Comparison of ENCODE assay signal across 8 cellular contexts in the genomic region with DNA sequence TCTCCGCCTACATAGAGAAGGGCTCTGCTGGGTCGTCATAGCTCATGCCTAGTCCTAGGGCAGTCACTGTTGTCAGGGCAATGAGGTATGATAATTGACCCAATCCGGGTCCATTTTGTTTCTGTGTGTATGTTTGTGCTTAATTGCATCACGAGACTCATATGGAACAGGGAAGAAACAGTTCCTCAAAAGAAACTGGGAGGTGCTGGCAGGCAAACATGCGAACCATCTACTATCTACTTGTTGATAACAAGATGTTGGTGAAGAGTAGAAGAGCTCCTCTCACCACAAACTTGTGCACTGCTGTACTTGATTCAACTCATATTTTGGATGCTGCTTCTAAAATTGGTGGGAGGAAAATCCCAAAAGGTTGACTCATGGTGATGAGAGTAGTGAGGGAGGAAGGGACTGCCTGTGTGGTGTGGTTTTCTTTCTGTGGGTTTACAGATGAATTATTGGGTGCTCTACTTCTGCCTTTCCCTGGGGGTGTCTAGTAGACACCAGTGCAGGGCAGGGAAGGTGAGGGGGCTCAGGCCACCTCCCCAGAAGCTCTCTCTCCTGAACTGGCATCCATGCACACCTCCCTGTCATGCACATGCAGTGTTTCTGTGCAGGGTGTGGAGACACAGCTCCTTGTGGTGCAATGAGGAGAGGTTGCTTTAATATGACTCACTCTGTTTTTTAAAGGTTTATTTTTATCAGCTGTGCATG. TPM values are rescaled to one million over a fixed set of nuclear protein-coding genes. Genes with fewer than 3 reads are reported as not detected.
A peak's percentile ranks its signal among the peaks of the same experiment; 100 is the strongest.
DNase-seq lines count a peak whose midpoint lies in the region; ATAC-seq lines count a peak whose summit lies in the region.

No MANE protein-coding gene starts in this region.

- no peaks in the 10 kb centered on the region for H3K79me2 ChIP-seq in Karpas-422 (ENCODE audit: low read length)

- no peak overlapping the region for H3K27ac ChIP-seq in Karpas-422 (ENCODE audit: low read length)
- no peak overlapping the region for H3K27ac ChIP-seq in CD4-positive, alpha-beta memory T cell (ENCODE audit: low read depth, low read length)

- no peak overlapping the region for H3K4me2 ChIP-seq in Karpas-422 (ENCODE audit: low read depth, low read length, poor library complexity, severe bottlenecking)

- H3K36me3 ChIP-seq in Karpas-422 (ENCODE audit: insufficient read depth, low read length): no peaks in the 10 kb centered on the region
- no peaks in the 10 kb centered on the region for H3K36me3 ChIP-seq in CD4-positive, alpha-beta memory T cell (ENCODE audit: insufficient read depth, low read length)

- no peak overlapping the region for H3K4me3 ChIP-seq in Karpas-422 (ENCODE audit: low read length)
- H3K4me3 ChIP-seq in CD4-positive, alpha-beta memory T cell (ENCODE audit: low read length in 2 of 2): no peak overlapping the region

- H3K9me3 Mint-ChIP-seq in central memory CD8-positive, alpha-beta T cell: no peaks in the 10 kb centered on the region
- H3K9me3 Mint-ChIP-seq in CD4-positive, alpha-beta memory T cell: no peaks in the 10 kb centered on the region

- H3K27me3 ChIP-seq in Karpas-422 (ENCODE audit: low read length): no peaks in the 10 kb centered on the region
- H3K27me3 ChIP-seq in CD4-positive, alpha-beta memory T cell (ENCODE audit: insufficient read depth, low read length): no peaks in the 10 kb centered on the region

- no peak overlapping the region for H3K9ac ChIP-seq in Karpas-422 (ENCODE audit: low read length)

- no peak overlapping the region for H2AFZ ChIP-seq in Karpas-422 (ENCODE audit: low read length)

- CTCF ChIA-PET in CD4-positive, alpha-beta memory T cell (lab: Charles Lee; ENCODE audit: partially characterized antibody): interaction anchor here (1.1 kb wide), 1 partner anchor 14 kb away, joined by 3 read pairs; no protein-coding TSS in a partner anchor

- H4K20me1 ChIP-seq in Karpas-422 (ENCODE audit: insufficient read depth, low read depth, low read length): no peaks in the 10 kb centered on the region

- peak; percentile 88 for DNase-seq in AG08395 (ENCODE audit: low spot score)
- peak; percentile 80 for DNase-seq in HT1080 (ENCODE audit: low read depth)
- no peak for DNase-seq in central memory CD8-positive, alpha-beta T cell (ENCODE audit: low spot score in 2 of 2)
- DNase-seq in midbrain (lab: John Stamatoyannopoulos, UW): no peak
- no peak for DNase-seq in Karpas-422
- no peak for DNase-seq in CD4-positive, alpha-beta memory T cell
- no peak for DNase-seq in NCI-H526 (lab: John Stamatoyannopoulos, UW)

- no peak overlapping the region for H3K27ac Mint-ChIP-seq in central memory CD8-positive, alpha-beta T cell (ENCODE audit: low read depth)
- H3K27ac Mint-ChIP-seq in CD4-positive, alpha-beta memory T cell: no peak overlapping the region

- H3K4me3 Mint-ChIP-seq in central memory CD8-positive, alpha-beta T cell: no peak overlapping the region
- no peak overlapping the region for H3K4me3 Mint-ChIP-seq in CD4-positive, alpha-beta memory T cell

- H3K9me3 ChIP-seq in Karpas-422 (ENCODE audit: low read length): no peaks in the 10 kb centered on the region
- no peaks in the 10 kb centered on the region for H3K9me3 ChIP-seq in CD4-positive, alpha-beta memory T cell (ENCODE audit: control insufficient read depth in 1 of 2, low read length in 2 of 2)

- H3K36me3 Mint-ChIP-seq in central memory CD8-positive, alpha-beta T cell (ENCODE audit: insufficient read depth): no peaks in the 10 kb centered on the region
- H3K36me3 Mint-ChIP-seq in CD4-positive, alpha-beta memory T cell: no peaks in the 10 kb centered on the region

- no peaks in the 10 kb centered on the region for H3K4me1 ChIP-seq in Karpas-422 (ENCODE audit: low read length)
- H3K4me1 ChIP-seq in CD4-positive, alpha-beta memory T cell (ENCODE audit: insufficient read depth, low read length): no peaks in the 10 kb centered on the region

- ATAC-seq in GM18909 (IDR thresholded peaks at IDR 0.05; ENCODE audit: poor library complexity, unreplicated experiment): peak; percentile 37
- ATAC-seq in central memory CD8-positive, alpha-beta T cell (replicated peaks; ENCODE audit: extremely low read depth, poor library complexity, severe bottlenecking): peak; percentile 24

- H3K4me1 Mint-ChIP-seq in central memory CD8-positive, alpha-beta T cell: no peaks in the 10 kb centered on the region
- H3K4me1 Mint-ChIP-seq in CD4-positive, alpha-beta memory T cell: no peaks in the 10 kb centered on the region

- POLR2A ChIA-PET in CD4-positive, alpha-beta memory T cell (lab: Charles Lee; ENCODE audit: partially characterized antibody): no interaction called here

- H3K27me3 Mint-ChIP-seq in central memory CD8-positive, alpha-beta T cell: peaks cover 39% of the 10 kb centered on the region
- peaks cover under 1 to 7% of the 10 kb centered on the region in 2 donors for H3K27me3 Mint-ChIP-seq in CD4-positive, alpha-beta memory T cell

- intact Hi-C loops in CD4-positive, alpha-beta memory T cell (cut with micrococcal nuclease): no loop called here

- H3K9me2 ChIP-seq in Karpas-422 (replicated peaks; ENCODE audit: insufficient read depth, low read length): no peaks in the 10 kb centered on the region

RNA-seq across cellular contexts. Expression of gene LSMEM1, which starts 29.4 kb away (rescaled TPM):
- total RNA-seq in HT1080 (2014; rRNA removed; shearing (Covaris generic)): 0.37 and 0.43 TPM in 2 replicates
- polyA plus RNA-seq in HT1080 (2015; cell fraction: cytosol; rRNA removed): 0.17 and 0.50 TPM in 2 replicates
- 1.4 and 4.2 TPM in 2 replicates for polyA plus RNA-seq in HT1080 (2015; cell fraction: nucleus; rRNA removed)
- 0.15 and 1.3 TPM in 2 replicates for total RNA-seq in Karpas-422 (2014; rRNA removed; shearing (Covaris generic); ENCODE audit: low replicate concordance)
- total RNA-seq in CD4-positive, alpha-beta memory T cell: 1 to 10 TPM; 2.3 to 2.6 TPM
- polyA plus RNA-seq in CD4-positive, alpha-beta memory T cell: under 1 TPM in 1 of 2 donors, not detected in 1; 0.28 TPM

RNA-seq across cellular contexts. Expression of gene IFRD1, which starts 59.9 kb away (rescaled TPM):
- 33.7 and 35.7 TPM in 2 replicates for total RNA-seq in HT1080 (2014; rRNA removed; shearing (Covaris generic))
- polyA plus RNA-seq in HT1080 (2015; cell fraction: cytosol; rRNA removed): 39.2 and 45.8 TPM in 2 replicates
- polyA plus RNA-seq in HT1080 (2015; cell fraction: nucleus; rRNA removed): 73.0 and 80.3 TPM in 2 replicates
- 25.4 and 57.4 TPM in 2 replicates for total RNA-seq in Karpas-422 (2014; rRNA removed; shearing (Covaris generic); ENCODE audit: low replicate concordance)
- total RNA-seq in CD4-positive, alpha-beta memory T cell: 10 to 100 TPM; 54.2 to 57.0 TPM
- 10 to 100 TPM; 19.8 to 33.0 TPM for polyA plus RNA-seq in CD4-positive, alpha-beta memory T cell

Comparison
In these comparisons a context has a peak if more than half of its experiments do, and no peak if none do; other contexts are left out.
1. DNase-seq: peak in AG08395 (single experiment) and HT1080 (single experiment); none in central memory CD8-positive, alpha-beta T cell (0 of 2), midbrain (single experiment), Karpas-422 (single experiment), CD4-positive, alpha-beta memory T cell (0 of 5) and NCI-H526 (0 of 2).